In genomic region chr6:160106701-160107100, GRCh38 we compare ENCODE assay signal across 20 cellular contexts. TPM values are rescaled to one million over a fixed set of nuclear protein-coding genes. Genes with fewer than 3 reads are reported as not detected.
DNase-seq lines count a peak whose midpoint lies in the region; ATAC-seq and TF ChIP-seq lines count a peak whose summit lies in the region.
"Had no signal": no experiment of that assay in that cellular context is flagged by ENCODE, and none has a peak within 500 bp of the region (broad histone marks: within the 10 kb centered on the region; RNA-seq: fewer than 3 reads in every experiment).

No MANE protein-coding gene starts in this region.

- H3K4me1 ChIP-seq in prostate gland (replicated peaks) (no peaks in the 10 kb centered on the region), left lung (no peaks in the 10 kb centered on the region), breast epithelium (no peaks in the 10 kb centered on the region)

- H3K9me3 Mint-ChIP-seq in activated T-cell treated with anti-CD3 and anti-CD28 coated beads, Interleukin-2, amount 50 U/mL, for 72 hours: no peaks in the 10 kb centered on the region
- H3K9me3 Mint-ChIP-seq in activated T-helper 17 cell treated with anti-CD3 and anti-CD28 coated beads, Interleukin-2, amount 50 U/mL, for 72 hours: no peaks in the 10 kb centered on the region
- H3K9me3 Mint-ChIP-seq: GM23338, IgD-negative memory B cell had no signal

- TF ChIP-seq CTCF in prostate gland (IDR thresholded peaks at IDR 0.05) (no peak), left lung (IDR thresholded peaks at IDR 0.05) (no peak), breast epithelium (IDR thresholded peaks at IDR 0.05) (no peak)

- H3K4me1 Mint-ChIP-seq in activated T-cell treated with anti-CD3 and anti-CD28 coated beads, Interleukin-2, amount 50 U/mL, for 72 hours (ENCODE audit: low read depth): no peaks in the 10 kb centered on the region
- H3K4me1 Mint-ChIP-seq in activated T-helper 17 cell treated with anti-CD3 and anti-CD28 coated beads, Interleukin-2, amount 50 U/mL, for 72 hours: peaks cover 14% of the 10 kb centered on the region
- H3K4me1 Mint-ChIP-seq: IgD-negative memory B cell had no signal

- peaks cover 3 to 11% of the 10 kb centered on the region in 2 donors for H3K36me3 Mint-ChIP-seq in activated T-cell treated with anti-CD3 and anti-CD28 coated beads, Interleukin-2, amount 50 U/mL, for 72 hours (ENCODE audit: insufficient read depth in 2 of 2)
- H3K36me3 Mint-ChIP-seq in activated T-helper 17 cell treated with anti-CD3 and anti-CD28 coated beads, Interleukin-2, amount 50 U/mL, for 72 hours (ENCODE audit: low read depth): peaks cover 78% of the 10 kb centered on the region

- H3K4me3 ChIP-seq in prostate gland (no peak overlapping the region), left lung (no peak overlapping the region), breast epithelium (no peak overlapping the region)
- H3K4me3 ChIP-seq: GM12878, GM23338 had no signal

- 74% methylated on average over 4 of the region's 4 CpGs for WGBS in prostate gland

- H3K27ac ChIP-seq in epithelial cell of prostate: peak overlapping the region; percentile 26
- peak overlapping the region in 1 of 2 donors; percentile 44 for H3K27ac ChIP-seq in prostate gland
- H3K27ac ChIP-seq in left lung: no peak overlapping the region
- H3K27ac ChIP-seq in breast epithelium: no peak overlapping the region

- H3K27me3 ChIP-seq in prostate gland (replicated peaks; ENCODE audit: insufficient read depth): no peaks in the 10 kb centered on the region
- no peaks in the 10 kb centered on the region for H3K27me3 ChIP-seq in left lung
- H3K27me3 ChIP-seq in breast epithelium: no peaks in the 10 kb centered on the region

- no peak for TF ChIP-seq POLR2A in prostate gland (IDR thresholded peaks at IDR 0.05)
- no peak for TF ChIP-seq POLR2A in breast epithelium (IDR thresholded peaks at IDR 0.05)

- ATAC-seq in activated T-cell treated with anti-CD3 and anti-CD28 coated beads, Interleukin-2, amount 50 U/mL, for 72 hours (replicated peaks in 1 of 2): no peak
- ATAC-seq in activated T-helper 17 cell treated with anti-CD3 and anti-CD28 coated beads, Interleukin-2, amount 50 U/mL, for 72 hours (replicated peaks): no peak
- ATAC-seq in left lung (no peak), GM18867 (IDR thresholded peaks at IDR 0.05; ENCODE audit: unreplicated experiment) (no peak)
- ATAC-seq: GM12878, GM23338, HCT116 had no signal

- H3K36me3 ChIP-seq in prostate gland (no peaks in the 10 kb centered on the region), left lung (peaks cover 0 to 83% of the 10 kb centered on the region in 2 donors), breast epithelium (no peaks in the 10 kb centered on the region)

- DNase-seq in activated T-cell treated with anti-CD3 and anti-CD28 coated beads, Interleukin-2, amount 50 U/mL, for 72 hours: no peak
- DNase-seq in activated T-cell treated with anti-CD3 and anti-CD28 coated beads, Interleukin-2, amount 50 U/mL, for 48 hours: no peak
- DNase-seq in epithelial cell of prostate (ENCODE audit: low read depth, low spot score) (peak; percentile 16), prostate gland (ENCODE audit: low spot score) (peak; percentile 20), left lung (no peak), breast epithelium (ENCODE audit: low spot score in 2 of 2) (no peak)
- DNase-seq: C1 segment of cervical spinal cord, DMS79 treated with DMSO at 0.1 percent for 48 hours, GDM1, NCI-H1105 treated with DMSO at 0.1 percent for 48 hours, NCI-H187, NCI-H446, OCI-M1, RPMI8226 had no signal

- no peak overlapping the region for H3K4me3 Mint-ChIP-seq in activated T-cell treated with anti-CD3 and anti-CD28 coated beads, Interleukin-2, amount 50 U/mL, for 72 hours
- H3K4me3 Mint-ChIP-seq in activated T-helper 17 cell treated with anti-CD3 and anti-CD28 coated beads, Interleukin-2, amount 50 U/mL, for 72 hours: no peak overlapping the region
- H3K4me3 Mint-ChIP-seq: GM23338 had no signal

- H3K9me3 ChIP-seq in prostate gland (no peaks in the 10 kb centered on the region), left lung (no peaks in the 10 kb centered on the region), breast epithelium (no peaks in the 10 kb centered on the region)

- H3K27ac Mint-ChIP-seq in activated T-cell treated with anti-CD3 and anti-CD28 coated beads, Interleukin-2, amount 50 U/mL, for 72 hours: peak overlapping the region; percentile 85
- peak overlapping the region; percentile 57 for H3K27ac Mint-ChIP-seq in activated T-helper 17 cell treated with anti-CD3 and anti-CD28 coated beads, Interleukin-2, amount 50 U/mL, for 72 hours
- H3K27ac Mint-ChIP-seq: GM23338 had no signal

- H3K27me3 Mint-ChIP-seq in activated T-cell treated with anti-CD3 and anti-CD28 coated beads, Interleukin-2, amount 50 U/mL, for 72 hours (ENCODE audit: low read depth): no peaks in the 10 kb centered on the region
- H3K27me3 Mint-ChIP-seq in activated T-helper 17 cell treated with anti-CD3 and anti-CD28 coated beads, Interleukin-2, amount 50 U/mL, for 72 hours: no peaks in the 10 kb centered on the region
- H3K27me3 Mint-ChIP-seq: IgD-negative memory B cell had no signal

- intact Hi-C loops in prostate gland (cut with DNase I): no loop called here
- intact Hi-C loops in left lung (cut with DNase I): no loop called here
- intact Hi-C loops in breast epithelium (cut with DNase I; ENCODE audit: low total_unique reads): loop anchor here (5.0 kb wide), 1 partner anchor 1559 kb away; no protein-coding TSS in a partner anchor

RNA-seq across cellular contexts. Expression of gene SLC22A1, which starts 14.9 kb away (rescaled TPM):
- total RNA-seq in activated T-cell treated with anti-CD3 and anti-CD28 coated beads, Interleukin-2, amount 50 U/mL, for 72 hours: 1 to 10 TPM; 1.5 to 2.4 TPM
- 1 to 10 TPM; 3.3 to 3.7 TPM for total RNA-seq in activated T-helper 17 cell treated with anti-CD3 and anti-CD28 coated beads, Interleukin-2, amount 50 U/mL, for 72 hours
- total RNA-seq in prostate gland (1 to 10 TPM in 1 of 2 donors, under 1 TPM in 1; 0.80 to 4.4 TPM), left lung (1 to 10 TPM in 1 of 2 donors, under 1 TPM in 1; 0.41 to 2.7 TPM), breast epithelium (1 to 10 TPM in 2 of 3 donors, under 1 TPM in 1; 0.98 to 3.2 (median 1.3) TPM)

Comparison
In these comparisons a context has a peak if more than half of its experiments do, and no peak if none do; other contexts are left out.
1. DNase-seq: peak in epithelial cell of prostate (single experiment) and prostate gland (single experiment); none in activated T-cell treated with anti-CD3 and anti-CD28 coated beads, Interleukin-2, amount 50 U/mL, for 72 hours (0 of 2), activated T-cell treated with anti-CD3 and anti-CD28 coated beads, Interleukin-2, amount 50 U/mL, for 48 hours (0 of 2), left lung (0 of 2) and breast epithelium (0 of 2).